Comparison of ENCODE assay signal across 1 cellular context in genomic region chr17:27552467-27552779, GRCh38.
TF ChIP-seq lines count a peak whose summit lies in the region.

No MANE protein-coding gene starts in this region.

TF ChIP-seq in K562, 482 proteins besides CTCF, POLR2A, EP300 and RAD21 (continued from another document):
- no peak for TF ChIP-seq ATF2 (CRISPR knock-in tag; IDR thresholded peaks at IDR 0.05)
- TF ChIP-seq RFX5 (IDR thresholded peaks at IDR 0.05; ENCODE audit: low read depth, low read length), result no peak
- no peak for TF ChIP-seq ZNF324 (CRISPR knock-in tag; IDR thresholded peaks at IDR 0.05)
